ENCODE assay signal across 11 cellular contexts in the genomic region with DNA sequence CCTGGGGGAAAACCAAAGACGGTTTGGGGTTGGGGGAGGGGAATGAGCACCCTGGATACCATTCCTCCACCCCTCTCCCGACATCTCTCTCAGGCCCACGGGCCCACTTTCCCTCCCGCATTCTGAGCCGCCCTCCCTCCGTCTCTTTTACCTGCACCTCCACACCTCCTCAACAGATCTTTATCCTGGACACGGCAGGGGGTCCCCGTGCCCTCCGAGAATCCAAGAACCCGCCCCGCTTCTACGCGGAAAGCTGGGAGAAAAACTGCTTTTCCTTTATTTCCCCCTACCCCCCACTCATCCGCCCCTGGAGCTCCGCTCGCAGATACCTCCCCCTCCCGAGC.
DNase-seq lines count a peak whose midpoint lies in the region; ATAC-seq and TF ChIP-seq lines count a peak whose summit lies in the region.
"Had no signal": no experiment of that assay in that cellular context is flagged by ENCODE, and none has a peak within 500 bp of the region (broad histone marks: within the 10 kb centered on the region; RNA-seq: fewer than 3 reads in every experiment).

No MANE protein-coding gene starts in this region.

- DNase-seq in skeletal muscle cell (ENCODE audit: low read depth) (no peak), HT-29 (ENCODE audit: low spot score) (no peak)
- DNase-seq: effector memory CD8-positive, alpha-beta T cell; GF-D8; NCI-H1048 had no signal

- H3K9me3 ChIP-seq in ES-I3 (ENCODE audit: control insufficient read depth, insufficient read depth, low read length) (no peaks in the 10 kb centered on the region; the same call in 1 of the 2 replicates), gastroesophageal sphincter (no peaks in the 10 kb centered on the region)

- WGBS in gastroesophageal sphincter (ENCODE audit: low coverage in 1 of 2), 2 donors = 36 to 37% methylated on average over 5 to 6 of the region's 17 CpGs

- no peak for TF ChIP-seq CTCF in WI38 (IDR thresholded peaks at IDR 0.05; ENCODE audit: low read depth, low read length)
- TF ChIP-seq CTCF in gastroesophageal sphincter (IDR thresholded peaks at IDR 0.05) = no peak

- ATAC-seq in gastroesophageal sphincter = no peak
- ATAC-seq in HG02981 (IDR thresholded peaks at IDR 0.05; ENCODE audit: unreplicated experiment) = no peak
- ATAC-seq in GM18868 (IDR thresholded peaks at IDR 0.05; ENCODE audit: unreplicated experiment) = no peak
- no peak for ATAC-seq in HG03460 (IDR thresholded peaks at IDR 0.05; ENCODE audit: unreplicated experiment)
- ATAC-seq: effector memory CD8-positive, alpha-beta T cell had no signal

- H3K36me3 ChIP-seq in ES-I3 (ENCODE audit: insufficient read depth, low read length) (no peaks in the 10 kb centered on the region), gastroesophageal sphincter (no peaks in the 10 kb centered on the region)

- TF ChIP-seq EP300 in gastroesophageal sphincter (IDR thresholded peaks at IDR 0.05) = no peak

- H3K4me3 ChIP-seq in WI38 (ENCODE audit: low read depth, low read length) (peak overlapping the region; percentile 97), gastroesophageal sphincter (peak overlapping the region; percentile 22 to 68), skeletal muscle cell (ENCODE audit: low read depth, low read length) (peak overlapping the region; percentile 73)

- H3K27me3 ChIP-seq in gastroesophageal sphincter = no peaks in the 10 kb centered on the region

- TF ChIP-seq POLR2A in gastroesophageal sphincter (IDR thresholded peaks at IDR 0.05) = no peak

- peak overlapping the region in 2 of 4 donors; percentile 83 to 85 for H3K27ac ChIP-seq in gastroesophageal sphincter

- H3K9ac ChIP-seq in ES-I3 (ENCODE audit: low read depth, low read length) = peak overlapping the region; percentile 69; the same call in 1 of the 2 replicates

- H3K4me1 ChIP-seq in ES-I3 (ENCODE audit: insufficient read depth, low read length) = peaks cover 23% of the 10 kb centered on the region
- H3K4me1 ChIP-seq in gastroesophageal sphincter = peaks cover 0 to 58% (median 23%) of the 10 kb centered on the region in 3 donors

Comparison
In these comparisons a context has a peak if more than half of its experiments do, and no peak if none do; other contexts are left out.
1. H3K4me3 ChIP-seq: peak in every context shown above with its lines; median percentile 97 in WI38; 73 in skeletal muscle cell; 45 in gastroesophageal sphincter.